In genomic region chr5:126915496-126915895, GRCh38 we compare ENCODE assay signal across 19 cellular contexts.
DNase-seq lines count a peak whose midpoint lies in the region; ATAC-seq and TF ChIP-seq lines count a peak whose summit lies in the region.
"Had no signal": no experiment of that assay in that cellular context is flagged by ENCODE, and none has a peak within 500 bp of the region (broad histone marks: within the 10 kb centered on the region; RNA-seq: fewer than 3 reads in every experiment).

No MANE protein-coding gene starts in this region.

- H3K27ac ChIP-seq in left ventricle myocardium inferior (replicated peaks) (peak overlapping the region; percentile 42), right cardiac atrium (ENCODE audit: low read length) (no peak overlapping the region)
- H3K27ac ChIP-seq: C4-2B had no signal

- no peak overlapping the region for H3K4me3 ChIP-seq in left ventricle myocardium inferior
- H3K4me3 ChIP-seq in right cardiac atrium (ENCODE audit: low read length) = no peak overlapping the region
- H3K4me3 ChIP-seq: GM23338, K562 had no signal

- H3K9me3 ChIP-seq in left ventricle myocardium inferior (replicated peaks) (no peaks in the 10 kb centered on the region), right cardiac atrium (ENCODE audit: control insufficient read depth, low read length) (no peaks in the 10 kb centered on the region)

- H3K4me1 Mint-ChIP-seq in activated T-helper 17 cell treated with anti-CD3 and anti-CD28 coated beads, Interleukin-2, amount 50 U/mL, for 72 hours = no peaks in the 10 kb centered on the region
- H3K4me1 Mint-ChIP-seq in endothelial cell (ENCODE audit: unreplicated experiment) = peaks cover 35% of the 10 kb centered on the region

- ATAC-seq in right cardiac atrium (no peak), GM18870 (IDR thresholded peaks at IDR 0.05; ENCODE audit: unreplicated experiment) (no peak)
- peak; percentile 47 for ATAC-seq in activated T-helper 17 cell treated with anti-CD3 and anti-CD28 coated beads, Interleukin-2, amount 50 U/mL, for 72 hours (replicated peaks)
- ATAC-seq: GM23338, K562 had no signal

- DNase-seq in left ventricle myocardium inferior (no peak), right cardiac atrium (no peak), endothelial cell (ENCODE audit: low spot score) (no peak), hypothalamus (lab: John Stamatoyannopoulos, UW) (no peak)
- DNase-seq: ACHN; AML-193; CD4-positive, alpha-beta T cell; COR-L47; DMS 273 treated with DMSO at 0.1 percent for 48 hours; DMS53; DND-41; EL; HCEC 1CT; IMR-90 had no signal

- H3K9me3 Mint-ChIP-seq in activated T-helper 17 cell treated with anti-CD3 and anti-CD28 coated beads, Interleukin-2, amount 50 U/mL, for 72 hours = peaks cover 3% of the 10 kb centered on the region
- no peaks in the 10 kb centered on the region for H3K9me3 Mint-ChIP-seq in endothelial cell (ENCODE audit: unreplicated experiment)

- intact Hi-C loops in left ventricle myocardium inferior (cut with micrococcal nuclease) (no loop called here), right cardiac atrium (cut with DNase I) (loop anchor here in 1 of 4 donors (5.0 kb wide), 1 partner anchor 117 kb away; the partner anchor contains the start of gene MARCHF3)

- peaks cover 37% of the 10 kb centered on the region for H3K36me3 ChIP-seq in left ventricle myocardium inferior

- 96% methylated on average over 2 of the region's 2 CpGs for WGBS in right cardiac atrium

- H3K36me3 Mint-ChIP-seq in activated T-helper 17 cell treated with anti-CD3 and anti-CD28 coated beads, Interleukin-2, amount 50 U/mL, for 72 hours (ENCODE audit: low read depth) = peaks cover 14% of the 10 kb centered on the region
- H3K36me3 Mint-ChIP-seq in endothelial cell (ENCODE audit: low read depth, unreplicated experiment) = peaks cover 29% of the 10 kb centered on the region

- no peak for TF ChIP-seq CTCF in left ventricle myocardium inferior (IDR thresholded peaks at IDR 0.05; ENCODE audit: borderline replicate concordance)
- no peak for TF ChIP-seq CTCF in endothelial cell (IDR thresholded peaks at IDR 0.05; ENCODE audit: unreplicated experiment)

- no peak overlapping the region for H3K27ac Mint-ChIP-seq in activated T-helper 17 cell treated with anti-CD3 and anti-CD28 coated beads, Interleukin-2, amount 50 U/mL, for 72 hours
- H3K27ac Mint-ChIP-seq in endothelial cell (ENCODE audit: unreplicated experiment) = no peak overlapping the region
- H3K27ac Mint-ChIP-seq: CD4-positive, alpha-beta T cell; GM23338 had no signal

- H3K4me3 Mint-ChIP-seq in activated T-helper 17 cell treated with anti-CD3 and anti-CD28 coated beads, Interleukin-2, amount 50 U/mL, for 72 hours = no peak overlapping the region
- peak overlapping the region; percentile 25 for H3K4me3 Mint-ChIP-seq in endothelial cell (ENCODE audit: unreplicated experiment)
- H3K4me3 Mint-ChIP-seq: CD4-positive, alpha-beta T cell; GM23338 had no signal

- H3K27me3 ChIP-seq in left ventricle myocardium inferior (ENCODE audit: low read depth) = no peaks in the 10 kb centered on the region
- no peaks in the 10 kb centered on the region for H3K27me3 ChIP-seq in right cardiac atrium (ENCODE audit: control insufficient read depth, insufficient read depth)

- H3K4me1 ChIP-seq in left ventricle myocardium inferior (peaks cover 38% of the 10 kb centered on the region), right cardiac atrium (ENCODE audit: control insufficient read depth, insufficient read depth, low read length) (peaks cover 12% of the 10 kb centered on the region)

- H3K27me3 Mint-ChIP-seq in activated T-helper 17 cell treated with anti-CD3 and anti-CD28 coated beads, Interleukin-2, amount 50 U/mL, for 72 hours = no peaks in the 10 kb centered on the region
- H3K27me3 Mint-ChIP-seq in endothelial cell (ENCODE audit: unreplicated experiment) = no peaks in the 10 kb centered on the region
- H3K27me3 Mint-ChIP-seq: CD4-positive, alpha-beta T cell had no signal
